Comparison of ENCODE assay signal across 1 cellular context in genomic region chr19:9295411-9295849, GRCh38.
TF ChIP-seq lines count a peak whose summit lies in the region.

No MANE protein-coding gene starts in this region.

TF ChIP-seq in GM23338, 12 proteins besides CTCF, POLR2A, EP300 and RAD21 (continued from another document):
- TF ChIP-seq ETS1 (IDR thresholded peaks at IDR 0.05) (no peak), POLR2AphosphoS5 (IDR thresholded peaks at IDR 0.05; ENCODE audit: low read depth) (no peak), ZNF331 (CRISPR knock-in tag; IDR thresholded peaks at IDR 0.05; ENCODE audit: low read depth) (no peak), ZNF462 (CRISPR knock-in tag; IDR thresholded peaks at IDR 0.05) (no peak)
TF ChIP-seq in GM23338: peak in this region for 0.
